Comparison of ENCODE assay signal across 9 cellular contexts in genomic region chrX:154017766-154018517, GRCh38. TPM values are rescaled to one million over a fixed set of nuclear protein-coding genes. Genes with fewer than 3 reads are reported as not detected.
DNase-seq lines count a peak whose midpoint lies in the region; ATAC-seq and TF ChIP-seq lines count a peak whose summit lies in the region.
"Had no signal": no experiment of that assay in that cellular context is flagged by ENCODE, and none has a peak within 500 bp of the region (broad histone marks: within the 10 kb centered on the region; RNA-seq: fewer than 3 reads in every experiment).

No MANE protein-coding gene starts in this region.

- no peak for TF ChIP-seq CTCF in WERI-Rb-1 (IDR thresholded peaks at IDR 0.05; ENCODE audit: low read depth, low read length)
- no peak for TF ChIP-seq CTCF in fibroblast of the aortic adventitia (IDR thresholded peaks at IDR 0.05; ENCODE audit: insufficient read depth, low read length)
- TF ChIP-seq CTCF in thoracic aorta (IDR thresholded peaks at IDR 0.05) = no peak
- no peak for TF ChIP-seq CTCF in tibial nerve (IDR thresholded peaks at IDR 0.05)

- H3K27me3 ChIP-seq in WERI-Rb-1 (ENCODE audit: insufficient read depth, low read depth, severe bottlenecking) (peaks cover 10% of the 10 kb centered on the region), thoracic aorta (replicated peaks; ENCODE audit: insufficient read depth) (no peaks in the 10 kb centered on the region), tibial nerve (no peaks in the 10 kb centered on the region)

- H3K9me3 ChIP-seq in WERI-Rb-1 (ENCODE audit: severe bottlenecking) (no peaks in the 10 kb centered on the region), thoracic aorta (no peaks in the 10 kb centered on the region), tibial nerve (no peaks in the 10 kb centered on the region)

- no peak for TF ChIP-seq EP300 in tibial nerve (IDR thresholded peaks at IDR 0.05)

- 85 to 96% methylated on average over 10 to 26 of the region's 26 CpGs for WGBS in tibial nerve, 2 donors

- H3K27ac ChIP-seq in WERI-Rb-1 (peak overlapping the region; percentile 82), thoracic aorta (no peak overlapping the region), tibial nerve (peak overlapping the region in 2 of 4 donors; percentile 84 to 90)

- H3K36me3 Mint-ChIP-seq in activated T-cell treated with anti-CD3 and anti-CD28 coated beads, Interleukin-2, amount 50 U/mL, for 72 hours (ENCODE audit: insufficient read depth in 2 of 2) = peaks cover 0 to 7% of the 10 kb centered on the region in 2 donors

- H3K27me3 Mint-ChIP-seq in activated T-cell treated with anti-CD3 and anti-CD28 coated beads, Interleukin-2, amount 50 U/mL, for 72 hours (ENCODE audit: low read depth) = peaks cover 5% of the 10 kb centered on the region

- ATAC-seq in activated T-cell treated with anti-CD3 and anti-CD28 coated beads, Interleukin-2, amount 50 U/mL, for 72 hours (replicated peaks in 1 of 2) = no peak
- ATAC-seq in thoracic aorta (ENCODE audit: insufficient number of reproducible peaks, low FRiP score, low read depth) = no peak

- DNase-seq in activated T-cell treated with anti-CD3 and anti-CD28 coated beads, Interleukin-2, amount 50 U/mL, for 72 hours = no peak
- no peak for DNase-seq in activated T-cell treated with anti-CD3 and anti-CD28 coated beads, Interleukin-2, amount 50 U/mL, for 48 hours
- DNase-seq in WERI-Rb-1 (no peak), fibroblast of the aortic adventitia (ENCODE audit: low read depth) (no peak), thoracic aorta (ENCODE audit: low spot score) (no peak), DMS 273 treated with DMSO at 0.1 percent for 48 hours (lab: John Stamatoyannopoulos, UW) (no peak), AG20443 (ENCODE audit: low spot score) (no peak), tibial nerve (ENCODE audit: low spot score in 2 of 2) (no peak)
- DNase-seq: NCI-H2029 had no signal

- H3K9me3 Mint-ChIP-seq in activated T-cell treated with anti-CD3 and anti-CD28 coated beads, Interleukin-2, amount 50 U/mL, for 72 hours = no peaks in the 10 kb centered on the region

- peak overlapping the region; percentile 96 for H3K27ac Mint-ChIP-seq in activated T-cell treated with anti-CD3 and anti-CD28 coated beads, Interleukin-2, amount 50 U/mL, for 72 hours

- no peak for TF ChIP-seq POLR2A in tibial nerve (IDR thresholded peaks at IDR 0.05)

- H3K4me3 ChIP-seq in WERI-Rb-1 (ENCODE audit: low read depth, low read length) (no peak overlapping the region), fibroblast of the aortic adventitia (ENCODE audit: low read depth, low read length) (peak overlapping the region; percentile 69), thoracic aorta (peak overlapping the region; percentile 74), tibial nerve (no peak overlapping the region)

- peaks cover 0 to 18% of the 10 kb centered on the region in 2 donors for H3K4me1 ChIP-seq in thoracic aorta (ENCODE audit: control insufficient read depth in 1 of 2, low read depth in 2 of 2)
- peaks cover 0 to 50% (median 15%) of the 10 kb centered on the region in 4 donors for H3K4me1 ChIP-seq in tibial nerve

- peaks cover 26% of the 10 kb centered on the region for H3K4me1 Mint-ChIP-seq in activated T-cell treated with anti-CD3 and anti-CD28 coated beads, Interleukin-2, amount 50 U/mL, for 72 hours (ENCODE audit: low read depth)

- H3K36me3 ChIP-seq in WERI-Rb-1 = peaks cover 45% of the 10 kb centered on the region
- H3K36me3 ChIP-seq in thoracic aorta = no peaks in the 10 kb centered on the region
- H3K36me3 ChIP-seq in tibial nerve = peaks cover 0 to 29% (median 0%) of the 10 kb centered on the region in 3 donors

- H3K4me3 Mint-ChIP-seq in activated T-cell treated with anti-CD3 and anti-CD28 coated beads, Interleukin-2, amount 50 U/mL, for 72 hours = peak overlapping the region; percentile 85 to 90

RNA-seq across cellular contexts. Expression of gene IRAK1, which starts 1.8 kb away (rescaled TPM):
- 100 to 1,000 TPM; 131 to 150 TPM for total RNA-seq in activated T-cell treated with anti-CD3 and anti-CD28 coated beads, Interleukin-2, amount 50 U/mL, for 72 hours
- total RNA-seq in fibroblast of the aortic adventitia (ENCODE audit: low replicate concordance) (37.1 and 80.5 TPM in 2 replicates), thoracic aorta (10 to 100 TPM; 71.0 to 83.9 TPM), tibial nerve (100 to 1,000 TPM in 1 of 4 donors, 10 to 100 TPM in 3; 50.7 to 127 (median 64.4) TPM)

RNA-seq across cellular contexts. Expression of gene TMEM187, which starts 45.4 kb away (rescaled TPM):
- 1 to 10 TPM; 9.1 to 9.8 TPM for total RNA-seq in activated T-cell treated with anti-CD3 and anti-CD28 coated beads, Interleukin-2, amount 50 U/mL, for 72 hours
- total RNA-seq in fibroblast of the aortic adventitia (ENCODE audit: low replicate concordance) = 5.3 and 7.5 TPM in 2 replicates
- total RNA-seq in thoracic aorta = 10 to 100 TPM in 1 of 2 donors, under 1 TPM in 1; 0.78 to 23.4 TPM
- 10 to 100 TPM in 2 of 4 donors, 1 to 10 TPM in 2; 4.2 to 16.4 (median 9.6) TPM for total RNA-seq in tibial nerve

RNA-seq across cellular contexts. Expression of gene HCFC1, which starts 46.3 kb away (rescaled TPM):
- total RNA-seq in activated T-cell treated with anti-CD3 and anti-CD28 coated beads, Interleukin-2, amount 50 U/mL, for 72 hours = 10 to 100 TPM; 59.3 to 65.8 TPM
- total RNA-seq in fibroblast of the aortic adventitia (ENCODE audit: low replicate concordance) (16.4 and 34.5 TPM in 2 replicates), thoracic aorta (10 to 100 TPM; 51.6 to 58.9 TPM), tibial nerve (10 to 100 TPM; 42.6 to 52.2 (median 48.9) TPM)

Comparison
In these comparisons a context has a peak if more than half of its experiments do, and no peak if none do; other contexts are left out.
1. H3K4me3 ChIP-seq: peak in fibroblast of the aortic adventitia (single experiment) and thoracic aorta (single experiment); none in WERI-Rb-1 (single experiment) and tibial nerve (0 of 4).